In genomic region chr22:39151329-39151975, GRCh38 we compare ENCODE assay signal across 9 cellular contexts. TPM values are rescaled to one million over a fixed set of nuclear protein-coding genes. Genes with fewer than 3 reads are reported as not detected.
DNase-seq lines count a peak whose midpoint lies in the region; ATAC-seq, FAIRE-seq and TF ChIP-seq lines count a peak whose summit lies in the region.
"Had no signal": no experiment of that assay in that cellular context is flagged by ENCODE, and none has a peak within 500 bp of the region (broad histone marks: within the 10 kb centered on the region; RNA-seq: fewer than 3 reads in every experiment).

No MANE protein-coding gene starts in this region.

- H3K4me1 Mint-ChIP-seq in T-helper 17 cell = peaks cover 43% of the 10 kb centered on the region

- H3K4me3 Mint-ChIP-seq in T-helper 17 cell = peak overlapping the region; percentile 95

- ATAC-seq in T-helper 17 cell = no peak
- no peak for ATAC-seq in omental fat pad (ENCODE audit: low FRiP score)

- H3K9me3 ChIP-seq in ES-I3 (ENCODE audit: control insufficient read depth, insufficient read depth, low read length) (no peaks in the 10 kb centered on the region), T-helper 17 cell (ENCODE audit: control insufficient read depth, low read length, poor library complexity, severe bottlenecking) (no peaks in the 10 kb centered on the region)

- H3K4me3 ChIP-seq in fibroblast of villous mesenchyme (ENCODE audit: low read depth, low read length) (peak overlapping the region; percentile 68), retinal pigment epithelial cell (ENCODE audit: low read length) (peak overlapping the region; percentile 55)

- H3K36me3 ChIP-seq in ES-I3 (ENCODE audit: insufficient read depth, low read length) = no peaks in the 10 kb centered on the region

- peaks cover 25% of the 10 kb centered on the region for H3K4me1 ChIP-seq in ES-I3 (ENCODE audit: insufficient read depth, low read length)

- no peaks in the 10 kb centered on the region for H3K36me3 Mint-ChIP-seq in T-helper 17 cell (ENCODE audit: low read depth)

- peaks cover 12% of the 10 kb centered on the region for H3K27me3 Mint-ChIP-seq in T-helper 17 cell

- FAIRE-seq in HTR-8/SVneo (lab: Jason Lieb, UNC) = no peak

- H3K27ac Mint-ChIP-seq in T-helper 17 cell = peak overlapping the region; percentile 93

- TF ChIP-seq CTCF in fibroblast of villous mesenchyme (IDR thresholded peaks at IDR 0.05; ENCODE audit: insufficient read depth, low read depth, low read length) (no peak), retinal pigment epithelial cell (conservative IDR thresholded peaks at IDR 0.05; ENCODE audit: low read depth, low read length) (no peak), omental fat pad (IDR thresholded peaks at IDR 0.05) (no peak)

- H3K9ac ChIP-seq in ES-I3 (ENCODE audit: low read depth, low read length) = peak overlapping the region; percentile 56; the same call in 1 of the 2 replicates

- DNase-seq in T-helper 17 cell (no peak), fibroblast of villous mesenchyme (ENCODE audit: low read depth) (no peak), retinal pigment epithelial cell (ENCODE audit: low read depth) (no peak), HTR-8/SVneo (ENCODE audit: insufficient read length, low spot score) (no peak), omental fat pad (ENCODE audit: low spot score) (no peak), NCI-H446 (lab: John Stamatoyannopoulos, UW) (no peak), DMS53 treated with DMSO at 0.1 percent for 48 hours (lab: John Stamatoyannopoulos, UW; ENCODE audit: unreplicated experiment) (no peak)
- DNase-seq: NCI-H187 treated with DMSO at 0.1 percent for 48 hours had no signal

RNA-seq across cellular contexts. Expression of gene CBX7, which starts 1.0 kb away (rescaled TPM):
- total RNA-seq in T-helper 17 cell (10 to 100 TPM; 73.9 to 87.9 TPM), fibroblast of villous mesenchyme (3.9 and 5.2 TPM in 2 replicates), omental fat pad (10 to 100 TPM; 22.6 to 74.9 (median 30.8) TPM)

RNA-seq across cellular contexts. Expression of gene APOBEC3H, which starts 54.4 kb away (rescaled TPM):
- total RNA-seq in T-helper 17 cell = 1 to 10 TPM; 1.4 to 4.4 TPM
- total RNA-seq in fibroblast of villous mesenchyme = not detected in 2 replicates
- total RNA-seq in omental fat pad = under 1 TPM in 2 of 4 donors, not detected in 2; 0.63 to 0.95 TPM
